Comparison of ENCODE assay signal across 20 cellular contexts in the genomic region with DNA sequence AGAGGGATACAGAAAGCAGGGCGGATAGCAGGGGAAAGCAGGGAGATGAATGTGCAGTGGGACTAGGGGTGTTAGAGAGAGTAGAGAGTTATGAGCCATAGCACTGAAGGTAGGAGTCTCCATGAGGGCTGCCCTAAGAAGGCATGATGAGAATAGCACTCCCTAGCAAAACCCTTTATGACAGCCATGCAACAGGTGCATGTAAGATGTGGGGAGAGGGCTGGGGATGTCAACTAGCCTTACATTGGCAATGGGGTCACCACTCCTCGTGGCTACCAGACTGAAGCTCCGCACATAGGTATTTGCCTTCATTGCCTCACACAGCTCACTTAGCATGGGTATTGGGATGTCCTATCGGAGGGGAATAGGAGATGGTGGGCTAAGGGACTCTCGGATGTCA. TPM values are rescaled to one million over a fixed set of nuclear protein-coding genes. Genes with fewer than 3 reads are reported as not detected.
DNase-seq lines count a peak whose midpoint lies in the region; ATAC-seq, FAIRE-seq and TF ChIP-seq lines count a peak whose summit lies in the region.
"Had no signal": no experiment of that assay in that cellular context is flagged by ENCODE, and none has a peak within 500 bp of the region (broad histone marks: within the 10 kb centered on the region; RNA-seq: fewer than 3 reads in every experiment).

No MANE protein-coding gene starts in this region.

- POLR2A ChIA-PET in MCF 10A (lab: Yijun Ruan, JAX) (interaction anchor here (0.6 to 2.3 kb wide), 2 partner anchors 18 to 1098 kb away, joined by 3 to 8 read pairs; a partner anchor contains a TSS), WTC11 (lab: Charles Lee) (no interaction called here), endothelial cell of umbilical vein (lab: Charles Lee) (interaction anchor here (0.5 to 0.7 kb wide), 2 partner anchors 16 to 66 kb away, joined by 3 to 5 read pairs; no protein-coding TSS in a partner anchor)

- H3K4me2 ChIP-seq in mammary epithelial cell (ENCODE audit: insufficient read depth, low read depth, low read length) (no peak overlapping the region), endothelial cell of umbilical vein (ENCODE audit: insufficient read depth, low read length) (no peak overlapping the region)

- dilution Hi-C loops in mammary epithelial cell (cut with HindIII; ENCODE audit: low sequenced_read_pairs) (loop anchor here (5.0 kb wide), 2 partner anchors 36 to 101 kb away; no protein-coding TSS in a partner anchor), endothelial cell of umbilical vein (cut with MboI; ENCODE audit: extremely low pct_ligation_motif_present, low sequenced_read_pairs) (no loop called here)

- H3K27me3 Mint-ChIP-seq in MCF 10A (ENCODE audit: insufficient read depth, unreplicated experiment): no peaks in the 10 kb centered on the region
- no peaks in the 10 kb centered on the region for H3K27me3 Mint-ChIP-seq in WTC11 (ENCODE audit: low read depth)
- H3K27me3 Mint-ChIP-seq: CD4-positive, alpha-beta T cell had no signal

- ATAC-seq in WTC11: no peak
- ATAC-seq: K562, PC-3 had no signal

- intact Hi-C loops in MCF 10A (cut with micrococcal nuclease): no loop called here
- intact Hi-C loops in mammary epithelial cell (cut with micrococcal nuclease): no loop called here
- intact Hi-C loops in endothelial cell of umbilical vein (cut with micrococcal nuclease): no loop called here
- intact Hi-C loops in spleen (cut with DNase I; ENCODE audit: low total_unique reads): no loop called here

- no peak for TF ChIP-seq POLR2A in endothelial cell of umbilical vein (IDR thresholded peaks at IDR 0.05; ENCODE audit: low read depth, low read length)
- no peak for TF ChIP-seq POLR2A in spleen (IDR thresholded peaks at IDR 0.05)

- H3K27ac ChIP-seq in mammary epithelial cell (ENCODE audit: insufficient read depth, low read depth, low read length) (no peak overlapping the region), endothelial cell of umbilical vein (ENCODE audit: insufficient read depth, low read depth, low read length) (no peak overlapping the region), spleen (no peak overlapping the region), SJCRH30 (no peak overlapping the region)

- no peaks in the 10 kb centered on the region for H3K27me3 ChIP-seq in mammary epithelial cell (ENCODE audit: insufficient read depth, low read length)
- no peaks in the 10 kb centered on the region for H3K27me3 ChIP-seq in endothelial cell of umbilical vein (ENCODE audit: control insufficient read depth in 2 of 2, insufficient read depth in 2 of 2, low read length in 2 of 2)
- H3K27me3 ChIP-seq in spleen (replicated peaks in 1 of 7): no peaks in the 10 kb centered on the region
- no peaks in the 10 kb centered on the region for H3K27me3 ChIP-seq in SJCRH30

- no peaks in the 10 kb centered on the region for H4K20me1 ChIP-seq in mammary epithelial cell (ENCODE audit: insufficient read depth, low read length)
- no peaks in the 10 kb centered on the region for H4K20me1 ChIP-seq in endothelial cell of umbilical vein (replicated peaks; ENCODE audit: control insufficient read depth, extremely low read depth, insufficient read depth, low read length)

- in situ Hi-C loops in mammary epithelial cell (cut with MboI; ENCODE audit: low sequenced_read_pairs in 2 of 2): no loop called here

- CTCF ChIA-PET in MCF 10A (lab: Yijun Ruan, JAX) (interaction anchor here (0.5 to 2.0 kb wide), 13 partner anchors 16 to 608 kb away, joined by 3 to 7 read pairs (median 3); a partner anchor contains a TSS), mammary epithelial cell (lab: Charles Lee; ENCODE audit: low non-redundant PET) (no interaction called here), WTC11 (lab: Charles Lee) (interaction anchor here (1.5 to 2.0 kb wide), 3 partner anchors 71 to 130 kb away, joined by 3 to 6 read pairs (median 6); no protein-coding TSS in a partner anchor), endothelial cell of umbilical vein (lab: Charles Lee) (interaction anchor here (0.9 to 1.4 kb wide), 4 partner anchors 19 to 88 kb away, joined by 3 to 6 read pairs (median 3); a partner anchor contains a TSS)

- peak overlapping the region; percentile 20 for H3K27ac Mint-ChIP-seq in MCF 10A (ENCODE audit: low read depth, unreplicated experiment)
- H3K27ac Mint-ChIP-seq in WTC11: peak overlapping the region; percentile 13

- H3K4me3 ChIP-seq in mammary epithelial cell (replicated peaks in 1 of 3; ENCODE audit: insufficient read depth in 1 of 3, low read depth in 2 of 3, low read length in 3 of 3): no peak overlapping the region
- H3K4me3 ChIP-seq in endothelial cell of umbilical vein (replicated peaks in 1 of 3; ENCODE audit: insufficient read depth in 1 of 3, low read depth in 1 of 3, low read length in 3 of 3): no peak overlapping the region
- H3K4me3 ChIP-seq in spleen: no peak overlapping the region
- no peak overlapping the region for H3K4me3 ChIP-seq in SJCRH30
- H3K4me3 ChIP-seq: K562 had no signal

- H3K4me1 ChIP-seq in mammary epithelial cell (ENCODE audit: insufficient read depth, low read length) (peaks cover 19% of the 10 kb centered on the region), endothelial cell of umbilical vein (ENCODE audit: control insufficient read depth, extremely low read depth, insufficient read depth, low read length) (peaks cover 8% of the 10 kb centered on the region), spleen (peaks cover 11 to 26% (median 17%) of the 10 kb centered on the region in 6 donors), SJCRH30 (no peaks in the 10 kb centered on the region)

- peaks cover 9% of the 10 kb centered on the region for H3K4me1 Mint-ChIP-seq in MCF 10A (ENCODE audit: insufficient read depth, unreplicated experiment)
- peaks cover 5% of the 10 kb centered on the region for H3K4me1 Mint-ChIP-seq in WTC11

- FAIRE-seq in endothelial cell of umbilical vein (lab: Jason Lieb, UNC): no peak
- FAIRE-seq: A204.1, GM12891, H1, K562 had no signal

- peaks cover 15% of the 10 kb centered on the region for H3K79me2 ChIP-seq in mammary epithelial cell (ENCODE audit: insufficient read depth, low read length)
- peaks cover 11% of the 10 kb centered on the region for H3K79me2 ChIP-seq in endothelial cell of umbilical vein (ENCODE audit: control insufficient read depth, insufficient read depth, low read length)

- H3K36me3 Mint-ChIP-seq in MCF 10A (ENCODE audit: insufficient read depth, unreplicated experiment): peaks cover 52% of the 10 kb centered on the region
- H3K36me3 Mint-ChIP-seq in WTC11: peaks cover 18% of the 10 kb centered on the region

- no peak for TF ChIP-seq CTCF in MCF 10A (IDR thresholded peaks at IDR 0.05; ENCODE audit: unreplicated experiment)
- TF ChIP-seq CTCF in mammary epithelial cell (conservative IDR thresholded peaks at IDR 0.05 in 1 of 2, IDR thresholded peaks at IDR 0.05 in 1 of 2; ENCODE audit: extremely low read depth in 1 of 2, insufficient read depth in 1 of 2, low read depth in 1 of 2, low read length in 2 of 2): no peak
- TF ChIP-seq CTCF in WTC11 (IDR thresholded peaks at IDR 0.05): no peak
- no peak for TF ChIP-seq CTCF in endothelial cell of umbilical vein (IDR thresholded peaks at IDR 0.05; ENCODE audit: extremely low read depth in 1 of 2, insufficient read depth in 1 of 2, low read depth in 1 of 2, low read length in 2 of 2)
- TF ChIP-seq CTCF in spleen (IDR thresholded peaks at IDR 0.05 in 8 of 11, conservative IDR thresholded peaks at IDR 0.05 in 3 of 11): no peak

- H3K9me3 Mint-ChIP-seq in MCF 10A (ENCODE audit: unreplicated experiment) (no peaks in the 10 kb centered on the region), WTC11 (no peaks in the 10 kb centered on the region)
- H3K9me3 Mint-ChIP-seq: CD4-positive, alpha-beta T cell had no signal

- DNase-seq in MCF 10A (ENCODE audit: unreplicated experiment): no peak
- no peak for DNase-seq in mammary epithelial cell
- no peak for DNase-seq in WTC11 (ENCODE audit: low spot score)
- no peak for DNase-seq in endothelial cell of umbilical vein (ENCODE audit: low read depth, low spot score)
- DNase-seq in spleen: peak; percentile 30
- no peak for DNase-seq in KG1 (lab: John Stamatoyannopoulos, UW)
- no peak for DNase-seq in NCI-H774 (lab: John Stamatoyannopoulos, UW)
- no peak for DNase-seq in SJCRH30
- DNase-seq: CD4-positive, alpha-beta T cell; NCI-H1417 treated with DMSO at 0.1 percent for 48 hours; NCI-H187 treated with DMSO at 0.1 percent for 48 hours; NCI-H2227 treated with DMSO at 0.1 percent for 48 hours; NCI-H524; PC-3 had no signal

- 100% methylated on average over 5 of the region's 5 CpGs for WGBS in mammary epithelial cell (ENCODE audit: low coverage, missing lambda C conversion rate)
- WGBS in spleen, 5 donors: 78 to 93% (median 88%) methylated on average over 5 of the region's 5 CpGs

- H3K36me3 ChIP-seq in mammary epithelial cell (ENCODE audit: insufficient read depth, low read length) (peaks cover 12% of the 10 kb centered on the region), endothelial cell of umbilical vein (ENCODE audit: control insufficient read depth in 2 of 2, extremely low read depth in 1 of 2, insufficient read depth in 2 of 2, low read length in 2 of 2) (peaks cover 2 to 23% of the 10 kb centered on the region in 2 experiments), spleen (peaks cover 0 to 95% (median 66%) of the 10 kb centered on the region in 6 donors), SJCRH30 (peaks cover 16% of the 10 kb centered on the region)

- H3K9me3 ChIP-seq in mammary epithelial cell (replicated peaks; ENCODE audit: insufficient read depth, low read length) (no peaks in the 10 kb centered on the region), endothelial cell of umbilical vein (replicated peaks; ENCODE audit: control insufficient read depth, insufficient read depth, low read length) (no peaks in the 10 kb centered on the region), spleen (no peaks in the 10 kb centered on the region), SJCRH30 (replicated peaks) (no peaks in the 10 kb centered on the region)

- H3K9ac ChIP-seq in mammary epithelial cell (ENCODE audit: insufficient read depth, low read length): no peak overlapping the region
- no peak overlapping the region for H3K9ac ChIP-seq in endothelial cell of umbilical vein (replicated peaks; ENCODE audit: extremely low read depth, insufficient read depth, low read length)

- BruUV-seq in MCF 10A (replicated peaks; lab: Mats Ljungman, UMichigan) (no TSS peak), mammary epithelial cell (replicated peaks; lab: Mats Ljungman, UMichigan) (no TSS peak), endothelial cell of umbilical vein (replicated peaks; lab: Mats Ljungman, UMichigan) (no TSS peak)

- H3K9me1 ChIP-seq in endothelial cell of umbilical vein (replicated peaks; ENCODE audit: control insufficient read depth, extremely low read depth, insufficient read depth, low read length): no peaks in the 10 kb centered on the region

- no peak overlapping the region for H2AFZ ChIP-seq in mammary epithelial cell (ENCODE audit: low read depth, low read length)
- no peak overlapping the region for H2AFZ ChIP-seq in endothelial cell of umbilical vein (ENCODE audit: low read depth, low read length)

- H3K4me3 Mint-ChIP-seq in MCF 10A (ENCODE audit: unreplicated experiment): no peak overlapping the region
- H3K4me3 Mint-ChIP-seq in WTC11: no peak overlapping the region
- H3K4me3 Mint-ChIP-seq: CD4-positive, alpha-beta T cell had no signal

RNA-seq across cellular contexts. Expression of a gene that starts 4.6 kb away (rescaled TPM):
- total RNA-seq in MCF 10A (2022) (1.1 TPM in 1 of 2 replicates, not detected in the other), mammary epithelial cell (not detected), WTC11 (2021) (0.66 to 0.82 TPM (median 0.79 TPM) in 3 replicates), endothelial cell of umbilical vein (1.4 TPM in 2 replicates), spleen (1 to 10 TPM in 1 of 7 donors, under 1 TPM in 3, not detected in 3; 0.60 to 2.0 (median 0.86) TPM)
- polyA plus RNA-seq in mammary epithelial cell (0.23 TPM), endothelial cell of umbilical vein (0.22 TPM in 1 of 2 replicates, not detected in the other), spleen (under 1 TPM; 0.44 to 0.99 (median 0.76) TPM)
- polyA minus RNA-seq in mammary epithelial cell (not detected), endothelial cell of umbilical vein (not detected in 2 replicates)
- polyA plus RNA-seq in endothelial cell of umbilical vein (2011; cell fraction: cytosol; rRNA removed): 0.09 and 0.31 TPM in 2 replicates
- polyA plus RNA-seq in endothelial cell of umbilical vein (2011; cell fraction: nucleus; rRNA removed): 0.80 and 0.88 TPM in 2 replicates
- polyA plus RNA-seq in endothelial cell of umbilical vein (2012): 0.50 TPM in 1 of 2 replicates, not detected in the other
- polyA minus RNA-seq in endothelial cell of umbilical vein (2011; cell fraction: cytosol; rRNA and poly(A)+ RNA removed): not detected
- polyA minus RNA-seq in endothelial cell of umbilical vein (2011; cell fraction: nucleus; rRNA and poly(A)+ RNA removed): not detected in 2 replicates
- not detected in 2 replicates for total RNA-seq in SJCRH30 (2014; rRNA removed; shearing (Covaris generic))
- total RNA-seq: H1 had no signal

RNA-seq across cellular contexts. Expression of a gene that starts 5.2 kb away (rescaled TPM):
- total RNA-seq in MCF 10A (2022): 88.5 and 93.0 TPM in 2 replicates
- total RNA-seq in mammary epithelial cell: 10 to 100 TPM; 24.8 to 47.6 TPM
- 30.1 TPM for polyA plus RNA-seq in mammary epithelial cell
- polyA minus RNA-seq in mammary epithelial cell: 20.5 TPM
- total RNA-seq in WTC11 (2021): 35.3 to 45.3 TPM (median 35.8 TPM) in 3 replicates
- 43.1 and 49.0 TPM in 2 replicates for total RNA-seq in endothelial cell of umbilical vein
- polyA plus RNA-seq in endothelial cell of umbilical vein: 14.1 and 17.3 TPM in 2 replicates
- 31.1 and 32.7 TPM in 2 replicates for polyA plus RNA-seq in endothelial cell of umbilical vein (2011; cell fraction: cytosol; rRNA removed)
- 48.2 and 52.9 TPM in 2 replicates for polyA plus RNA-seq in endothelial cell of umbilical vein (2011; cell fraction: nucleus; rRNA removed)
- 44.8 and 53.1 TPM in 2 replicates for polyA plus RNA-seq in endothelial cell of umbilical vein (2012)
- polyA minus RNA-seq in endothelial cell of umbilical vein: 9.6 and 11.9 TPM in 2 replicates
- 20.6 TPM for polyA minus RNA-seq in endothelial cell of umbilical vein (2011; cell fraction: cytosol; rRNA and poly(A)+ RNA removed)
- 8.2 and 8.6 TPM in 2 replicates for polyA minus RNA-seq in endothelial cell of umbilical vein (2011; cell fraction: nucleus; rRNA and poly(A)+ RNA removed)
- total RNA-seq in spleen: 10 to 100 TPM; 36.2 to 63.5 (median 41.5) TPM
- polyA plus RNA-seq in spleen: 10 to 100 TPM; 64.9 to 96.2 (median 74.6) TPM
- total RNA-seq in SJCRH30 (2014; rRNA removed; shearing (Covaris generic)): 48.9 and 57.8 TPM in 2 replicates

RNA-seq across cellular contexts. Expression of a gene that starts 5.5 kb away (rescaled TPM):
- 14.4 and 22.3 TPM in 2 replicates for total RNA-seq in MCF 10A (2022)
- 1 to 10 TPM; 7.3 to 9.7 TPM for total RNA-seq in mammary epithelial cell
- 3.8 TPM for polyA plus RNA-seq in mammary epithelial cell
- 21.4 TPM for polyA minus RNA-seq in mammary epithelial cell
- 6.3 to 7.8 TPM (median 6.9 TPM) in 3 replicates for total RNA-seq in WTC11 (2021)
- total RNA-seq in endothelial cell of umbilical vein: 6.4 and 8.2 TPM in 2 replicates
- 1.7 and 2.1 TPM in 2 replicates for polyA plus RNA-seq in endothelial cell of umbilical vein
- polyA plus RNA-seq in endothelial cell of umbilical vein (2011; cell fraction: cytosol; rRNA removed): 2.2 and 2.7 TPM in 2 replicates
- polyA plus RNA-seq in endothelial cell of umbilical vein (2011; cell fraction: nucleus; rRNA removed): 14.0 and 15.7 TPM in 2 replicates
- polyA plus RNA-seq in endothelial cell of umbilical vein (2012): 2.5 and 2.8 TPM in 2 replicates
- polyA minus RNA-seq in endothelial cell of umbilical vein: 3.8 and 4.7 TPM in 2 replicates
- 3.9 TPM for polyA minus RNA-seq in endothelial cell of umbilical vein (2011; cell fraction: cytosol; rRNA and poly(A)+ RNA removed)
- polyA minus RNA-seq in endothelial cell of umbilical vein (2011; cell fraction: nucleus; rRNA and poly(A)+ RNA removed): 6.2 and 6.9 TPM in 2 replicates
- total RNA-seq in spleen: 10 to 100 TPM in 1 of 7 donors, 1 to 10 TPM in 6; 3.7 to 10.0 (median 4.6) TPM
- 1 to 10 TPM; 2.5 to 4.8 (median 2.8) TPM for polyA plus RNA-seq in spleen
- total RNA-seq in SJCRH30 (2014; rRNA removed; shearing (Covaris generic)): 13.4 and 15.8 TPM in 2 replicates

RNA-seq across cellular contexts. Expression of a gene that starts 14.7 kb away (rescaled TPM):
- total RNA-seq in MCF 10A (2022): not detected in 2 replicates
- not detected for total RNA-seq in mammary epithelial cell
- polyA plus RNA-seq in mammary epithelial cell: not detected
- not detected for polyA minus RNA-seq in mammary epithelial cell
- total RNA-seq in WTC11 (2021): 0.15 TPM in 1 of 3 replicates, not detected in the others
- total RNA-seq in endothelial cell of umbilical vein: not detected in 2 replicates
- 0.06 TPM in 1 of 2 replicates, not detected in the other for polyA plus RNA-seq in endothelial cell of umbilical vein
- polyA plus RNA-seq in endothelial cell of umbilical vein (2011; cell fraction: cytosol; rRNA removed): 0.17 TPM in 1 of 2 replicates, not detected in the other
- polyA plus RNA-seq in endothelial cell of umbilical vein (2011; cell fraction: nucleus; rRNA removed): not detected in 2 replicates
- 0.63 TPM in 1 of 2 replicates, not detected in the other for polyA plus RNA-seq in endothelial cell of umbilical vein (2012)
- 0.28 TPM in 1 of 2 replicates, not detected in the other for polyA minus RNA-seq in endothelial cell of umbilical vein
- not detected for polyA minus RNA-seq in endothelial cell of umbilical vein (2011; cell fraction: cytosol; rRNA and poly(A)+ RNA removed)
- polyA minus RNA-seq in endothelial cell of umbilical vein (2011; cell fraction: nucleus; rRNA and poly(A)+ RNA removed): not detected in 2 replicates
- 10 to 100 TPM; 26.3 to 48.0 (median 35.3) TPM for total RNA-seq in spleen
- polyA plus RNA-seq in spleen: 10 to 100 TPM; 58.8 to 63.4 (median 61.9) TPM
- total RNA-seq in SJCRH30 (2014; rRNA removed; shearing (Covaris generic)): not detected in 2 replicates
- total RNA-seq: H1, PC-3, SK-MEL-5 had no signal
- polyA plus RNA-seq: BJ, H1 had no signal

RNA-seq across cellular contexts. Expression of a gene that starts 18.8 kb away (rescaled TPM):
- total RNA-seq in MCF 10A (2022): 106 and 108 TPM in 2 replicates
- 10 to 100 TPM; 34.3 to 71.3 TPM for total RNA-seq in mammary epithelial cell
- 42.2 TPM for polyA plus RNA-seq in mammary epithelial cell
- 39.1 TPM for polyA minus RNA-seq in mammary epithelial cell
- 87.2 to 103 TPM (median 97.6 TPM) in 3 replicates for total RNA-seq in WTC11 (2021)
- total RNA-seq in endothelial cell of umbilical vein: 83.1 and 85.2 TPM in 2 replicates
- polyA plus RNA-seq in endothelial cell of umbilical vein: 73.1 and 76.2 TPM in 2 replicates
- 77.7 and 86.8 TPM in 2 replicates for polyA plus RNA-seq in endothelial cell of umbilical vein (2011; cell fraction: cytosol; rRNA removed)
- polyA plus RNA-seq in endothelial cell of umbilical vein (2011; cell fraction: nucleus; rRNA removed): 34.5 and 49.7 TPM in 2 replicates
- 53.1 and 53.4 TPM in 2 replicates for polyA plus RNA-seq in endothelial cell of umbilical vein (2012)
- 29.1 and 35.4 TPM in 2 replicates for polyA minus RNA-seq in endothelial cell of umbilical vein
- polyA minus RNA-seq in endothelial cell of umbilical vein (2011; cell fraction: cytosol; rRNA and poly(A)+ RNA removed): 33.5 TPM
- 6.3 and 11.4 TPM in 2 replicates for polyA minus RNA-seq in endothelial cell of umbilical vein (2011; cell fraction: nucleus; rRNA and poly(A)+ RNA removed)
- 10 to 100 TPM; 23.1 to 37.7 (median 31.5) TPM for total RNA-seq in spleen
- 10 to 100 TPM; 24.9 to 43.1 (median 31.0) TPM for polyA plus RNA-seq in spleen
- 49.4 and 55.2 TPM in 2 replicates for total RNA-seq in SJCRH30 (2014; rRNA removed; shearing (Covaris generic))
